1 cellular context compared by ENCODE assay signal in genomic region chr19:51944798-51945552, GRCh38.
TF ChIP-seq lines count a peak whose summit lies in the region.

No MANE protein-coding gene starts in this region.

TF ChIP-seq in H1, 55 proteins besides CTCF, POLR2A, EP300 and RAD21:
- TF ChIP-seq NANOG (IDR thresholded peaks at IDR 0.05; ENCODE audit: insufficient read depth, low read depth, low read length, poor library complexity, severe bottlenecking) (no peak), GTF2F1 (IDR thresholded peaks at IDR 0.05; ENCODE audit: borderline replicate concordance, low read depth, low read length) (peak; percentile 66), SP1 (IDR thresholded peaks at IDR 0.05; ENCODE audit: low read depth, low read length) (no peak), RBBP5 (IDR thresholded peaks at IDR 0.05; ENCODE audit: borderline replicate concordance, low read depth, low read length) (no peak), YY1 (IDR thresholded peaks at IDR 0.05; ENCODE audit: low read depth, low read length) (no peak), ATF3 (IDR thresholded peaks at IDR 0.05; ENCODE audit: insufficient read depth, low read depth, low read length) (no peak), ZNF274 (IDR thresholded peaks at IDR 0.05; ENCODE audit: borderline replicate concordance, extremely low read depth, low read length) (peak; percentile 86)
